14 cellular contexts compared by ENCODE assay signal in the genomic region with DNA sequence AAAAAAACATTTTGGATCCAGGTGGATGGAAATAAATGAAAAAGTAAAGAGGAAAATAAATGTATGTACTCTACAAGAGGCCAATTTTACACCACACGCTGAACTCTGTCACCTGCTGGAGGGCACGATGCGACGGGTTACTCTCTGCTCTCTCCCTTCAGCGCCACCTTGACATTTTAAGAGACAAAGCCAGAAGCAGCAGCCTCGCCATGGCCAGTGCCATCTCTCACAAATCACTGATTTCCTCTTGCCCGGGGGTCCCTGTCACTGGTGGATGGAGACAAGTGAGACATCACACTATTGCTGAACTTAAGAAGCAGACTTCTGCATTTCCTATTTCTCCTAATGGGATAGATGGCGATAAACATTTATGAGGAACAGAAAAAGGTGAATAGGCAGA.
"Had no signal": no experiment of that assay in that cellular context is flagged by ENCODE, and none has a peak within 500 bp of the region (broad histone marks: within the 10 kb centered on the region; RNA-seq: fewer than 3 reads in every experiment).

No MANE protein-coding gene starts in this region.

- H3K27ac ChIP-seq: epithelial cell of prostate, foreskin keratinocyte, hepatocyte, pancreas had no signal

- H3K27ac Mint-ChIP-seq: activated naive CD8-positive, alpha-beta T cell; stimulated activated effector memory CD8-positive, alpha-beta T cell treated with anti-CD3 and anti-CD28 coated beads, Interleukin-12 subunit alpha, Interleukin-12 subunit beta, amount 100 ng/mL, for 72 hours; T-helper 1 cell treated with Interleukin-12 subunit alpha and Interleukin-12 subunit beta and Interleukin-4 antibody, amounts not matched to agents 30 μg/mL and 1 μg/mL, for 36 hours had no signal

- DNase-seq: activated CD4-positive, alpha-beta T cell treated with anti-CD3 and anti-CD28 coated beads, Interleukin-2, amount 50 U/mL, for 1 hour; activated CD4-positive, CD25-positive, alpha-beta regulatory T cell treated with anti-CD3 and anti-CD28 coated beads, Interleukin-2, amount 50 U/mL, for 72 hours; dermis blood vessel endothelial cell; foreskin keratinocyte; left cardiac atrium; pancreas; stimulated activated CD4-positive, alpha-beta T cell treated with anti-CD3 and anti-CD28 coated beads, Interleukin-4, amount 100 ng/mL, for 24 hours; upper lobe of left lung had no signal

- H3K9me3 Mint-ChIP-seq: naive thymus-derived CD8-positive, alpha-beta T cell; stimulated activated effector memory CD8-positive, alpha-beta T cell treated with anti-CD3 and anti-CD28 coated beads, Interleukin-12 subunit alpha, Interleukin-12 subunit beta, amount 100 ng/mL, for 72 hours had no signal

- ATAC-seq: foreskin keratinocyte; left cardiac atrium; naive thymus-derived CD8-positive, alpha-beta T cell; pancreas; stimulated activated effector memory CD8-positive, alpha-beta T cell treated with anti-CD3 and anti-CD28 coated beads, Interleukin-12 subunit alpha, Interleukin-12 subunit beta, amount 100 ng/mL, for 72 hours had no signal

- H3K4me3 Mint-ChIP-seq: activated naive CD8-positive, alpha-beta T cell; T-helper 1 cell treated with Interleukin-12 subunit alpha and Interleukin-12 subunit beta and Interleukin-4 antibody, amounts not matched to agents 30 μg/mL and 1 μg/mL, for 36 hours had no signal

- H3K27me3 Mint-ChIP-seq: activated naive CD8-positive, alpha-beta T cell; naive thymus-derived CD8-positive, alpha-beta T cell had no signal
